ENCODE assay signal across 14 cellular contexts in the genomic region with DNA sequence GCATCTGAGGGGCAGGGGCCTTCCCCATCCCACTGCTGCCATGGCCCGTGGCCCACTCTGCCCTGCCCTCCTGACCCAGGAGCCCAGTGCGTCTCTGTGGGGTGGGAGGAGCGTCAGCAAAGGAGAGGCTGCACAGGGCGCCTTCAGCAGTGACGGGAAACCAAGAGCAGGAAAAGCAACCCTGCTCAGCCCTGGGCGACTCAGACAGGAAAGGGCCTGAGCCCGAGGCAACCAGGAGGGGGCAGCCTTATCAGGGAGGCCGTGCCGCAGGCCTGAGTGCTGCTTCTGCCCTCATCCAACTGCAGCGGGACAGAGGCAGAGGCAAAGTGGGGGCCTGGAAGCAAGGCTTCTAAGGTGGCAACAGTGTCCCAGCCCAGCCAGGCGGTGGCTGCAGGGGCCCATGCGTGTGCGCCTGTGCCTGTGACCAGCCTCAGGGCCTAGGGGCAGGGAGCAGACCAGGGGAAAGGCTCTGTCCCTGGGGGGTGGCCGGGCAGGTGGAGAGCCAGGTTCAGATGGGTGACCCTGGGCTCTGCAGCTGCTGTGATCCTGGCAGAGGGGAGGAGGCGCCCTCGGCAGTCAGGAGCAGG. TPM values are rescaled to one million over a fixed set of nuclear protein-coding genes. Genes with fewer than 3 reads are reported as not detected.
DNase-seq lines count a peak whose midpoint lies in the region; ATAC-seq and TF ChIP-seq lines count a peak whose summit lies in the region.
"Had no signal": no experiment of that assay in that cellular context is flagged by ENCODE, and none has a peak within 500 bp of the region (broad histone marks: within the 10 kb centered on the region; RNA-seq: fewer than 3 reads in every experiment).

No MANE protein-coding gene starts in this region.

- POLR2A ChIA-PET in Panc1 (lab: Charles Lee), result no interaction called here

- H3K27ac Mint-ChIP-seq in activated naive CD4-positive, alpha-beta T cell treated with anti-CD3 and anti-CD28 coated beads, Interleukin-2, amount 50 U/mL, for 72 hours, result no peak overlapping the region
- no peak overlapping the region for H3K27ac Mint-ChIP-seq in type B pancreatic cell
- H3K27ac Mint-ChIP-seq: activated naive CD8-positive, alpha-beta T cell had no signal

- H3K4me3 Mint-ChIP-seq in type B pancreatic cell, result no peak overlapping the region
- H3K4me3 Mint-ChIP-seq: activated naive CD8-positive, alpha-beta T cell had no signal

- H3K4me1 ChIP-seq in Panc1 (ENCODE audit: control insufficient read depth, insufficient read depth, low read length), result peaks cover 5% of the 10 kb centered on the region; the same call in 1 of the 2 replicates
- H3K4me1 ChIP-seq in foreskin keratinocyte, result no peaks in the 10 kb centered on the region
- H3K4me1 ChIP-seq: heart right ventricle had no signal

- no peak for DNase-seq in activated naive CD4-positive, alpha-beta T cell treated with anti-CD3 and anti-CD28 coated beads, Interleukin-2, amount 50 U/mL, for 72 hours (ENCODE audit: low spot score in 2 of 2)
- DNase-seq in activated naive CD4-positive, alpha-beta T cell treated with anti-CD3 and anti-CD28 coated beads, Interleukin-2, amount 50 U/mL, for 16 hours, result no peak
- DNase-seq in Panc1 (ENCODE audit: low read depth, low spot score) (no peak), foreskin keratinocyte (no peak), type B pancreatic cell (ENCODE audit: extremely low spot score, unreplicated experiment) (no peak), NCI-H748 treated with DMSO at 0.1 percent for 48 hours (lab: John Stamatoyannopoulos, UW) (no peak), HuH-7 (ENCODE audit: low spot score) (no peak)
- no peak for DNase-seq in stimulated activated naive CD4-positive, alpha-beta T cell treated with Interleukin-2 at 50 U/mL for 16 hours (lab: John Stamatoyannopoulos, UW)
- DNase-seq: activated CD4-positive, alpha-beta T cell treated with anti-CD3 and anti-CD28 coated beads, Interleukin-2, amount 50 U/mL, for 4 hours; heart right ventricle; MG63; NCI-H446 treated with DMSO at 0.1 percent for 48 hours had no signal

- no peak overlapping the region for H3K4me3 ChIP-seq in Panc1 (ENCODE audit: low read depth in 2 of 2, low read length in 2 of 2)
- H3K4me3 ChIP-seq: heart right ventricle, MG63 had no signal

- no peaks in the 10 kb centered on the region for H3K36me3 ChIP-seq in Panc1 (ENCODE audit: control insufficient read depth, insufficient read depth, low read length)
- H3K36me3 ChIP-seq: heart right ventricle, MG63 had no signal

- CTCF ChIA-PET in Panc1 (lab: Charles Lee), result interaction anchor here (1.2 kb wide), 1 partner anchor 65 kb away, joined by 5 read pairs; no protein-coding TSS in a partner anchor

- TF ChIP-seq CTCF in Panc1 (IDR thresholded peaks at IDR 0.05) (peak; percentile 42), foreskin keratinocyte (conservative IDR thresholded peaks at IDR 0.05) (peak; percentile 33), type B pancreatic cell (conservative IDR thresholded peaks at IDR 0.05) (peak; percentile 44)

- intact Hi-C loops in Panc1 (cut with micrococcal nuclease; ENCODE audit: unreplicated experiment), result no loop called here

- H3K27ac ChIP-seq in Panc1 (ENCODE audit: low read length) (no peak overlapping the region), foreskin keratinocyte (no peak overlapping the region)
- H3K27ac ChIP-seq: heart right ventricle had no signal

- H3K36me3 Mint-ChIP-seq in activated naive CD4-positive, alpha-beta T cell treated with anti-CD3 and anti-CD28 coated beads, Interleukin-2, amount 50 U/mL, for 72 hours, result no peaks in the 10 kb centered on the region
- H3K36me3 Mint-ChIP-seq in type B pancreatic cell, result no peaks in the 10 kb centered on the region
- H3K36me3 Mint-ChIP-seq: activated naive CD8-positive, alpha-beta T cell had no signal

- H3K27me3 ChIP-seq in Panc1 (ENCODE audit: control insufficient read depth, insufficient read depth, low read length) (no peaks in the 10 kb centered on the region), foreskin keratinocyte (peaks cover 2% of the 10 kb centered on the region)
- H3K27me3 ChIP-seq: MG63 had no signal

- peak; percentile 53 to 66 for ATAC-seq in activated naive CD4-positive, alpha-beta T cell treated with anti-CD3 and anti-CD28 coated beads, Interleukin-2, amount 50 U/mL, for 72 hours
- ATAC-seq in Panc1, result peak; percentile 43
- ATAC-seq in foreskin keratinocyte, result peak; percentile 33

- no peaks in the 10 kb centered on the region for H3K9me3 Mint-ChIP-seq in activated naive CD4-positive, alpha-beta T cell treated with anti-CD3 and anti-CD28 coated beads, Interleukin-2, amount 50 U/mL, for 72 hours
- H3K9me3 Mint-ChIP-seq in type B pancreatic cell, result no peaks in the 10 kb centered on the region

- in situ Hi-C loops in Panc1 (cut with HindIII; ENCODE audit: low pct_unique_long_range_greater_than_20kb, low sequenced_read_pairs), result no loop called here

- no peaks in the 10 kb centered on the region for H3K9me3 ChIP-seq in Panc1 (ENCODE audit: control insufficient read depth, insufficient read depth, low read depth, low read length)
- H3K9me3 ChIP-seq: heart right ventricle, MG63 had no signal

- no peaks in the 10 kb centered on the region for H3K4me1 Mint-ChIP-seq in type B pancreatic cell (ENCODE audit: unreplicated experiment)

- H3K27me3 Mint-ChIP-seq in type B pancreatic cell, result peaks cover 8% of the 10 kb centered on the region
- H3K27me3 Mint-ChIP-seq: activated naive CD8-positive, alpha-beta T cell had no signal

- BruUV-seq in Panc1 (replicated peaks; lab: Mats Ljungman, UMichigan), result no TSS peak

RNA-seq across cellular contexts. Expression of a gene that starts 23.3 kb away (rescaled TPM):
- total RNA-seq in activated naive CD4-positive, alpha-beta T cell treated with anti-CD3 and anti-CD28 coated beads, Interleukin-2, amount 50 U/mL, for 72 hours, result not detected
- not detected for total RNA-seq in Panc1 (2021; ENCODE audit: unreplicated experiment)
- 0.19 TPM for polyA plus RNA-seq in Panc1 (2012; ENCODE audit: insufficient read length)
- total RNA-seq in foreskin keratinocyte, result not detected in 2 replicates
- polyA plus RNA-seq in foreskin keratinocyte, result not detected in 2 replicates
- 1.5 and 6.5 TPM in 2 replicates for total RNA-seq in type B pancreatic cell (ENCODE audit: low replicate concordance)
- total RNA-seq: heart right ventricle had no signal
- polyA plus RNA-seq: heart right ventricle had no signal

RNA-seq across cellular contexts. Expression of a gene that starts 26.0 kb away (rescaled TPM):
- not detected for total RNA-seq in activated naive CD4-positive, alpha-beta T cell treated with anti-CD3 and anti-CD28 coated beads, Interleukin-2, amount 50 U/mL, for 72 hours
- total RNA-seq in Panc1 (2021; ENCODE audit: unreplicated experiment) (65.3 TPM), foreskin keratinocyte (not detected in 2 replicates), type B pancreatic cell (ENCODE audit: low replicate concordance) (0.14 and 0.88 TPM in 2 replicates)
- polyA plus RNA-seq in Panc1 (2012; ENCODE audit: insufficient read length), result 236 TPM
- not detected in 2 replicates for polyA plus RNA-seq in foreskin keratinocyte
- total RNA-seq: heart right ventricle, mesenteric fat pad had no signal
- polyA plus RNA-seq: heart right ventricle had no signal

RNA-seq across cellular contexts. Expression of a gene that starts 54.1 kb away (rescaled TPM):
- total RNA-seq in activated naive CD4-positive, alpha-beta T cell treated with anti-CD3 and anti-CD28 coated beads, Interleukin-2, amount 50 U/mL, for 72 hours, result under 1 TPM; 0.16 to 0.53 TPM
- total RNA-seq in Panc1 (2021; ENCODE audit: unreplicated experiment), result 7.3 TPM
- 13.0 TPM for polyA plus RNA-seq in Panc1 (2012; ENCODE audit: insufficient read length)
- not detected in 2 replicates for total RNA-seq in foreskin keratinocyte
- polyA plus RNA-seq in foreskin keratinocyte, result not detected in 2 replicates
- total RNA-seq in type B pancreatic cell (ENCODE audit: low replicate concordance), result 0.27 and 1.5 TPM in 2 replicates
- total RNA-seq: heart right ventricle, mesenteric fat pad had no signal
- polyA plus RNA-seq: heart right ventricle had no signal

RNA-seq across cellular contexts. Expression of a gene that starts 54.9 kb away (rescaled TPM):
- total RNA-seq in activated naive CD4-positive, alpha-beta T cell treated with anti-CD3 and anti-CD28 coated beads, Interleukin-2, amount 50 U/mL, for 72 hours, result not detected
- total RNA-seq in Panc1 (2021; ENCODE audit: unreplicated experiment) (2.9 TPM), foreskin keratinocyte (not detected in 2 replicates), type B pancreatic cell (ENCODE audit: low replicate concordance) (7.8 and 9.6 TPM in 2 replicates)
- 5.0 TPM for polyA plus RNA-seq in Panc1 (2012; ENCODE audit: insufficient read length)
- polyA plus RNA-seq in foreskin keratinocyte, result not detected in 2 replicates

Comparison
In these comparisons a context has a peak if more than half of its experiments do, and no peak if none do; other contexts are left out.
1. RNA of a gene that starts 26.0 kb away (total RNA-seq): 65.3 TPM in Panc1 (single experiment); 0.14 to 0.88 TPM in type B pancreatic cell, not detected in activated naive CD4-positive, alpha-beta T cell treated with anti-CD3 and anti-CD28 coated beads, Interleukin-2, amount 50 U/mL, for 72 hours and not detected in foreskin keratinocyte; every median in the first group is over 10 times any median in the second.
2. Peak in every context shown above with its lines, with median percentiles within 50 percentile points of each other: ATAC-seq and CTCF ChIP-seq.